Comparison of ENCODE assay signal across 11 cellular contexts in the genomic region with DNA sequence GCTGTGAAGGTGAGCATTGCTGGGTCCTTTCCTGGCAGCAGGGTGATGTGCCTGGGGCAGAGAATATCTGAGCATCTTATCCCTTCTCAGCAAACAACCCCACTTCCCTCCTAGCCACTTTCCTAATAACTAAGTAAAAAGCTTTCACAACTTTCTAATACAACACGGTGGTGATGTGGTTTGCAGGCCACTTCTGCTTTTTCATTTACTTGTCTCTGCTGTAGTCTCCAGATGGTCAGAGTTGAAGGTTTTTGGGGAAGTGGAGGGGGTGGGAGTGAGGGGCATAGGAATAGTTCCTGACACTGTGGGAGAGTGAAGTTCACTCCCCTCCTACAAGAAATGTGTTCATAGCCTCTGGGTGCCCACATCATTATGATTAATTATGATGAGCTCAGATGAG. TPM values are rescaled to one million over a fixed set of nuclear protein-coding genes. Genes with fewer than 3 reads are reported as not detected.
DNase-seq lines count a peak whose midpoint lies in the region; ATAC-seq, FAIRE-seq and TF ChIP-seq lines count a peak whose summit lies in the region.
"Had no signal": no experiment of that assay in that cellular context is flagged by ENCODE, and none has a peak within 500 bp of the region (broad histone marks: within the 10 kb centered on the region; RNA-seq: fewer than 3 reads in every experiment).

No MANE protein-coding gene starts in this region.

- peak; percentile 98 for DNase-seq in GF-D8 (lab: John Stamatoyannopoulos, UW)
- DNase-seq in GM12878 (ENCODE audit: low read depth, low spot score), result peak; percentile 71
- no peak for DNase-seq in NCI-H524 (lab: John Stamatoyannopoulos, UW)
- DNase-seq in psoas muscle, result no peak
- no peak for DNase-seq in activated naive CD8-positive, alpha-beta T cell treated with anti-CD3 and anti-CD28 coated beads, Interleukin-2, amount 50 U/mL, for 24 hours
- no peak for DNase-seq in SK-N-DZ (ENCODE audit: low spot score)

- in situ Hi-C loops in GM12878 (cut with MboI), result no loop called here

- CTCF ChIA-PET in GM12878 (lab: Yijun Ruan, JAX), result interaction anchor here (0.5 to 2.3 kb wide), 12 partner anchors 18 to 124 kb away, joined by 3 to 11 read pairs (median 4); partner anchors contain the start of gene HAAO

- intact Hi-C loops in GM12878 (cut with micrococcal nuclease; ENCODE audit: unreplicated experiment) (loop anchor here (10.0 kb wide), 1 partner anchor 257 kb away; the partner anchor contains the start of gene KCNG3), psoas muscle (cut with DNase I) (no loop called here)

- H3K9me3 ChIP-seq in GM12878 (replicated peaks; ENCODE audit: control insufficient read depth, insufficient read depth, low read length), result no peaks in the 10 kb centered on the region
- H3K9me3 ChIP-seq in psoas muscle, result no peaks in the 10 kb centered on the region

- H3K4me3 ChIP-seq in GM12878 (no peak overlapping the region), psoas muscle (no peak overlapping the region)

- H3K36me3 ChIP-seq in GM12878 (ENCODE audit: control insufficient read depth in 2 of 2, insufficient read depth in 2 of 2, low read length in 1 of 2) (no peaks in the 10 kb centered on the region), psoas muscle (ENCODE audit: insufficient read depth in 1 of 2, low read depth in 1 of 2) (peaks cover 0 to 5% of the 10 kb centered on the region in 2 donors)

- H3K36me3 Mint-ChIP-seq in activated naive CD8-positive, alpha-beta T cell treated with anti-CD3 and anti-CD28 coated beads, Interleukin-2, amount 50 U/mL, for 24 hours (ENCODE audit: low read depth), result peaks cover 2% of the 10 kb centered on the region

- TF ChIP-seq POLR2A in GM12878 (IDR thresholded peaks at IDR 0.05; ENCODE audit: low read depth, low read length), result no peak

- BruUV-seq in GM12878 (replicated peaks; lab: Mats Ljungman, UMichigan), result no TSS peak

- no peak for TF ChIP-seq RAD21 in GM12878 (IDR thresholded peaks at IDR 0.05; ENCODE audit: insufficient read depth, low read depth, low read length)

- H3K4me3 Mint-ChIP-seq in activated naive CD8-positive, alpha-beta T cell treated with anti-CD3 and anti-CD28 coated beads, Interleukin-2, amount 50 U/mL, for 24 hours, result no peak overlapping the region

- WGBS in GM12878 (ENCODE audit: insufficient coverage, insufficient replicate concordance, low lambda C conversion rate, missing lambda C conversion rate), result 0% methylated on average over 1 of the region's 1 CpG
- WGBS in psoas muscle, 3 donors, result 61 to 75% (median 64%) methylated on average over 1 of the region's 1 CpG

- TF ChIP-seq EP300 in GM12878 (IDR thresholded peaks at IDR 0.05; ENCODE audit: borderline replicate concordance in 1 of 2, control insufficient read depth in 1 of 2, low read depth in 2 of 2, low read length in 2 of 2), result peak; percentile 76 to 82; a peak in 3 of 4 replicates

- SMC1A ChIA-PET in GM12878 (lab: Charles Lee; ENCODE audit: uncharacterized antibody, unreplicated experiment), result interaction anchor here (0.5 to 6.0 kb wide), 15 partner anchors 11 to 1053 kb away, joined by 3 to 60 read pairs (median 4); partner anchors contain the start of gene HAAO

- POLR2A ChIA-PET in GM12878 (lab: Charles Lee), result interaction anchor here (0.5 to 4.8 kb wide), 8 partner anchors 23 to 818 kb away, joined by 3 to 30 read pairs (median 5); partner anchors contain the start of gene HAAO

- no peak overlapping the region for H3K27ac Mint-ChIP-seq in activated naive CD8-positive, alpha-beta T cell treated with anti-CD3 and anti-CD28 coated beads, Interleukin-2, amount 50 U/mL, for 24 hours

- H3K4me1 Mint-ChIP-seq in activated naive CD8-positive, alpha-beta T cell treated with anti-CD3 and anti-CD28 coated beads, Interleukin-2, amount 50 U/mL, for 24 hours, result peaks cover 24% of the 10 kb centered on the region

- H3K4me2 ChIP-seq in GM12878 (ENCODE audit: control insufficient read depth, insufficient read depth), result peak overlapping the region; percentile 44; the same call in 1 of the 2 replicates

- H4K20me1 ChIP-seq in GM12878 (ENCODE audit: control insufficient read depth, insufficient read depth), result no peaks in the 10 kb centered on the region

- RAD21 ChIA-PET in GM12878 (lab: Charles Lee; ENCODE audit: unreplicated experiment), result interaction anchor here (0.7 to 4.5 kb wide), 12 partner anchors 19 to 1703 kb away, joined by 3 to 39 read pairs (median 4); partner anchors contain the start of gene HAAO

- peaks cover 52% of the 10 kb centered on the region for H3K4me1 ChIP-seq in GM12878 (ENCODE audit: control insufficient read depth, insufficient read depth, low read length)
- H3K4me1 ChIP-seq in psoas muscle, result peaks cover 25% of the 10 kb centered on the region

- peak; percentile 81 for FAIRE-seq in GM12878 (lab: Jason Lieb, UNC)

- no peak overlapping the region for H3K9ac ChIP-seq in GM12878 (ENCODE audit: control insufficient read depth, insufficient read depth, low read length)
- H3K9ac ChIP-seq: KMS-11 had no signal

- no peak overlapping the region for H2AFZ ChIP-seq in GM12878 (ENCODE audit: control insufficient read depth, low read depth, low read length)

- no peaks in the 10 kb centered on the region for H3K27me3 ChIP-seq in GM12878 (replicated peaks in 1 of 2; ENCODE audit: control insufficient read depth in 2 of 2, insufficient read depth in 2 of 2, low read length in 1 of 2)
- H3K27me3 ChIP-seq in psoas muscle (ENCODE audit: insufficient read depth in 3 of 3, low read length in 2 of 3), result no peaks in the 10 kb centered on the region

- TF ChIP-seq CTCF in GM12878 (IDR thresholded peaks at IDR 0.05 in 2 of 3, conservative IDR thresholded peaks at IDR 0.05 in 1 of 3; ENCODE audit: control insufficient read depth in 2 of 3, extremely low read depth in 1 of 3, insufficient read depth in 1 of 3, low read depth in 3 of 3, low read length in 3 of 3), result no peak
- TF ChIP-seq CTCF in psoas muscle (IDR thresholded peaks at IDR 0.05), result no peak

- peak; percentile 55 for ATAC-seq in GM21367 (IDR thresholded peaks at IDR 0.05; ENCODE audit: unreplicated experiment)
- ATAC-seq in HG03432 (IDR thresholded peaks at IDR 0.05; ENCODE audit: unreplicated experiment), result peak; percentile 69
- peak; percentile 79 for ATAC-seq in GM12878
- no peak for ATAC-seq in psoas muscle
- ATAC-seq in activated naive CD8-positive, alpha-beta T cell treated with anti-CD3 and anti-CD28 coated beads, Interleukin-2, amount 50 U/mL, for 24 hours, result no peak

- no peaks in the 10 kb centered on the region for H3K79me2 ChIP-seq in GM12878 (ENCODE audit: control insufficient read depth, insufficient read depth, low read length)

- no peaks in the 10 kb centered on the region for H3K9me3 Mint-ChIP-seq in activated naive CD8-positive, alpha-beta T cell treated with anti-CD3 and anti-CD28 coated beads, Interleukin-2, amount 50 U/mL, for 24 hours

- H3K27ac ChIP-seq in GM12878 (ENCODE audit: control insufficient read depth, insufficient read depth) (peak overlapping the region; percentile 30; the same call in 1 of the 2 replicates), psoas muscle (no peak overlapping the region)
- H3K27ac ChIP-seq: KMS-11 had no signal

- no peaks in the 10 kb centered on the region for H3K27me3 Mint-ChIP-seq in activated naive CD8-positive, alpha-beta T cell treated with anti-CD3 and anti-CD28 coated beads, Interleukin-2, amount 50 U/mL, for 24 hours

RNA-seq across cellular contexts. Expression of gene OXER1, which starts 11.6 kb away (rescaled TPM):
- 4.2 and 6.5 TPM in 2 replicates for total RNA-seq in GM12878 (2013; cell fraction: nucleolus; rRNA removed)
- total RNA-seq in GM12878 (2014; rRNA removed) (2.5 and 2.9 TPM in 2 replicates), GM12878 (2014; rRNA removed; fragmentation: Illumina TruSeq; extraction: Trizol) (1.6 and 2.0 TPM in 2 replicates), GM12878 (2021) (6.6 and 7.6 TPM in 2 replicates), psoas muscle (1 to 10 TPM in 1 of 4 donors, under 1 TPM in 3; 0.19 to 1.2 (median 0.26) TPM)
- 3.2 TPM for polyA plus RNA-seq in GM12878 (2011; ENCODE audit: low read depth)
- polyA plus RNA-seq in GM12878 (2011; rRNA removed) (1.4 and 3.8 TPM in 2 replicates), GM12878 (2014; fragmentation: Illumina TruSeq; extraction: Trizol) (0.51 and 2.0 TPM in 2 replicates), GM12878 (2014; fragmentation: Nextera tagmentation; extraction: Ambion mirVana) (under 1 TPM; 0.11 to 0.13 TPM), GM12878 (2014; rRNA removed) (6.1 and 6.6 TPM in 2 replicates), GM12878 (2016; fragmentation: Nextera tagmentation; extraction: Ambion mirVana) (1 to 10 TPM; 5.3 to 8.6 TPM), psoas muscle (under 1 TPM; 0.04 to 0.35 (median 0.16) TPM)
- polyA plus RNA-seq in GM12878 (2011; cell fraction: cytosol; rRNA removed), result 4.1 and 6.7 TPM in 2 replicates
- polyA plus RNA-seq in GM12878 (2011; cell fraction: nucleus; rRNA removed), result 22.8 and 24.8 TPM in 2 replicates
- polyA plus RNA-seq in GM12878 (2012), result 4.7 and 6.5 TPM in 2 replicates
- 3.1 and 6.3 TPM in 2 replicates for polyA minus RNA-seq in GM12878 (2011; rRNA and poly(A)+ RNA removed)
- polyA minus RNA-seq in GM12878 (2011; cell fraction: cytosol; rRNA and poly(A)+ RNA removed), result 1.3 and 2.5 TPM in 2 replicates
- polyA minus RNA-seq in GM12878 (2011; cell fraction: nucleus; rRNA and poly(A)+ RNA removed), result 3.4 and 6.2 TPM in 2 replicates
- not detected in 2 replicates for polyA plus RNA-seq in SK-N-DZ (2014; cell fraction: cytosol; rRNA removed)
- polyA plus RNA-seq in SK-N-DZ (2014; cell fraction: nucleus; rRNA removed), result not detected in 2 replicates
- total RNA-seq: activated CD8-positive, alpha-beta memory T cell treated with anti-CD3 and anti-CD28 coated beads for 36 hours; dermis microvascular lymphatic vessel endothelial cell had no signal

RNA-seq across cellular contexts. Expression of gene HAAO, which starts 40.1 kb away (rescaled TPM):
- total RNA-seq in GM12878 (2013; cell fraction: nucleolus; rRNA removed), result 37.5 and 48.1 TPM in 2 replicates
- total RNA-seq in GM12878 (2014; rRNA removed) (25.7 and 25.9 TPM in 2 replicates), GM12878 (2014; rRNA removed; fragmentation: Illumina TruSeq; extraction: Trizol) (21.5 and 21.6 TPM in 2 replicates), GM12878 (2021) (41.6 and 49.5 TPM in 2 replicates), psoas muscle (1 to 10 TPM in 3 of 4 donors, under 1 TPM in 1; 0.78 to 4.9 (median 1.9) TPM)
- 14.7 TPM for polyA plus RNA-seq in GM12878 (2011; ENCODE audit: low read depth)
- polyA plus RNA-seq in GM12878 (2011; rRNA removed) (17.0 and 29.2 TPM in 2 replicates), GM12878 (2014; fragmentation: Illumina TruSeq; extraction: Trizol) (6.9 and 19.1 TPM in 2 replicates), GM12878 (2014; fragmentation: Nextera tagmentation; extraction: Ambion mirVana) (1 to 10 TPM; 4.3 to 6.9 TPM), GM12878 (2014; rRNA removed) (28.0 and 31.9 TPM in 2 replicates), GM12878 (2016; fragmentation: Nextera tagmentation; extraction: Ambion mirVana) (10 to 100 TPM; 54.7 to 58.7 TPM), psoas muscle (under 1 TPM; 0.78 to 0.93 (median 0.80) TPM)
- polyA plus RNA-seq in GM12878 (2011; cell fraction: cytosol; rRNA removed), result 39.3 and 56.1 TPM in 2 replicates
- 72.4 and 75.6 TPM in 2 replicates for polyA plus RNA-seq in GM12878 (2011; cell fraction: nucleus; rRNA removed)
- 23.2 and 34.1 TPM in 2 replicates for polyA plus RNA-seq in GM12878 (2012)
- polyA minus RNA-seq in GM12878 (2011; rRNA and poly(A)+ RNA removed), result 17.6 and 31.9 TPM in 2 replicates
- 10.0 and 11.2 TPM in 2 replicates for polyA minus RNA-seq in GM12878 (2011; cell fraction: cytosol; rRNA and poly(A)+ RNA removed)
- polyA minus RNA-seq in GM12878 (2011; cell fraction: nucleus; rRNA and poly(A)+ RNA removed), result 16.3 and 33.4 TPM in 2 replicates
- not detected in 2 replicates for polyA plus RNA-seq in SK-N-DZ (2014; cell fraction: cytosol; rRNA removed)
- polyA plus RNA-seq in SK-N-DZ (2014; cell fraction: nucleus; rRNA removed), result not detected in 2 replicates
- total RNA-seq: dermis microvascular lymphatic vessel endothelial cell had no signal

Comparison
In these comparisons a context has a peak if more than half of its experiments do, and no peak if none do; other contexts are left out.
1. DNase-seq: peak in GF-D8 (single experiment) and GM12878 (single experiment); none in NCI-H524 (0 of 2), psoas muscle (0 of 2), activated naive CD8-positive, alpha-beta T cell treated with anti-CD3 and anti-CD28 coated beads, Interleukin-2, amount 50 U/mL, for 24 hours (single experiment) and SK-N-DZ (single experiment).
2. ATAC-seq: peak in GM21367 (single experiment), HG03432 (single experiment) and GM12878 (single experiment); none in psoas muscle (0 of 4) and activated naive CD8-positive, alpha-beta T cell treated with anti-CD3 and anti-CD28 coated beads, Interleukin-2, amount 50 U/mL, for 24 hours (single experiment).